ENCODE assay signal across 1 cellular context in the genomic region with DNA sequence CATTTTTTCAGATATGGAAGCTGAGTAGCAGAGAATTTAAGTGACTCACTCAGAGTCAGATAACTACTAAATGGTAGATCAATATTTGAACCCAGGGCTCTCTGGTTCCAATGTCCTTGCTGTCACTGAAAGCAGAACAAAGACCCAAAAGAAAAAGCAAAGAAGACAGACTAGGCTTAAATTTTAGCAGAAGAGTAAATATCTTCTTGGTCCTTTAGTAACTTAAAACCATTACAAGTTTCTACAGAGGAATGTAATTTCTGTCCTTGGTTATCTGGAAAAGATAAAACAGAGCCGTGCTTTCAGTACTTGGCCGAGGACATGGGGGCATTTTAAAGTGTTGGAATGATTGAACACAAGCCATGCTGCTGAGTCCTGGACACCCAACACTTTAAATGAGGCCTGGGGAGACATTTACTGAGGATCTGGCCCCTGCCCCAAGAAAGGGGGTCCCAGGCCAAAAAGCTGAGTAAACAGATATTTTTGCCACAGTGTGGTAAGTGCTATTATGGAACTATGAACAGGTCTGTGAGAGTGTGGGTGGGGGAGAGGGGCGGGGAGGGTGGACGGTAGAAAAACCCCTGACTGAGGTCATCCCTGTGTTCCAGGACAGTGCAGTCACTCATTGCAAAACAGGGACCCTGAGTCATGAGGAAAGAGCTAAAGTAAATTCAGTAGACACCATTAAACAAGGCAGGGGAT.
A peak's percentile ranks its signal among the peaks of the same experiment; 100 is the strongest.
TF ChIP-seq lines count a peak whose summit lies in the region.

No MANE protein-coding gene starts in this region.

TF ChIP-seq in HEK293, 187 proteins besides CTCF, POLR2A, EP300 and RAD21 (continued from another document):
- TF ChIP-seq ZNF624 (tag by site-specific recombination; IDR thresholded peaks at IDR 0.05) = no peak
- TF ChIP-seq ZNF843 (tag by site-specific recombination; IDR thresholded peaks at IDR 0.05) = no peak
- TF ChIP-seq, protein P1, sequence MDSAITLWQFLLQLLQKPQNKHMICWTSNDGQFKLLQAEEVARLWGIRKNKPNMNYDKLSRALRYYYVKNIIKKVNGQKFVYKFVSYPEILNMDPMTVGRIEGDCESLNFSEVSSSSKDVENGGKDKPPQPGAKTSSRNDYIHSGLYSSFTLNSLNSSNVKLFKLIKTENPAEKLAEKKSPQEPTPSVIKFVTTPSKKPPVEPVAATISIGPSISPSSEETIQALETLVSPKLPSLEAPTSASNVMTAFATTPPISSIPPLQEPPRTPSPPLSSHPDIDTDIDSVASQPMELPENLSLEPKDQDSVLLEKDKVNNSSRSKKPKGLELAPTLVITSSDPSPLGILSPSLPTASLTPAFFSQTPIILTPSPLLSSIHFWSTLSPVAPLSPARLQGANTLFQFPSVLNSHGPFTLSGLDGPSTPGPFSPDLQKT (IDR thresholded peaks at IDR 0.05; ENCODE audit: borderline replicate concordance, low read depth, low read length) = no peak
- no peak for TF ChIP-seq SP2 (tag by site-specific recombination; IDR thresholded peaks at IDR 0.05)
- TF ChIP-seq EGR2 (tag by site-specific recombination; IDR thresholded peaks at IDR 0.05; ENCODE audit: low read depth) = 0 out of 2 replicates have a peak, but pooled peaks have one; percentile 6
